In the genomic region with DNA sequence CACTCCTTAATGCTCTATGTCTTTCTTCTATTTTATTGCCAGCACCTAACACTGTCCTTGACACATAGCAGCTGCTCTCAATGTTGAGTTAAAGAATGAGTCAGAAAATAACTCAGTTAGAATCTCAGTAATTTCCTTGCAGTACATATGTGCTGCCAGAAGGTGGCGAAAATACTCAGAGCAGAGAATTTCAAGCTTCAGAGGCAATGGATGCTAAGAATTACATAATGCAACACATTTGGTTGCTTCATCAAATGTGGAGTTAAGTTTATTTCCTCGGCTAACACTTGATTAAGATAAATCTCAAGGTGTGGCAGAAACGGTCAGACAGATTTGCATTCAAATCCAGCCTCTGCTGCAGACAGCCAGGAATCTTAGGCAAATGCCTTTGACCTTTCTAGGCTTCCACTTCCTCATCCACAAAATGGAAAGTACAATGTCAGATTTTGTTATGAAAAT, we compare ENCODE assay signal across 8 cellular contexts.
A peak's percentile ranks its signal among the peaks of the same experiment; 100 is the strongest.
DNase-seq lines count a peak whose midpoint lies in the region; ATAC-seq and TF ChIP-seq lines count a peak whose summit lies in the region.

No MANE protein-coding gene starts in this region.

- H3K27ac Mint-ChIP-seq in stimulated activated naive B cell treated with anti-CD40 and anti-IgM and Interleukin-4, amounts not matched to agents 10 μg/mL and 1 μg/mL and 100 μg/mL, for 72 hours = no peak overlapping the region

- H3K4me1 Mint-ChIP-seq in stimulated activated naive B cell treated with anti-CD40 and anti-IgM and Interleukin-4, amounts not matched to agents 10 μg/mL and 1 μg/mL and 100 μg/mL, for 72 hours = peaks cover 16 to 31% of the 10 kb centered on the region in 2 donors

- intact Hi-C loops in lower lobe of right lung (cut with DNase I) = no loop called here

- no peaks in the 10 kb centered on the region for H3K4me1 ChIP-seq in BE2C
- peaks cover 39% of the 10 kb centered on the region for H3K4me1 ChIP-seq in lower lobe of right lung

- no peaks in the 10 kb centered on the region for H3K9me3 ChIP-seq in BE2C
- H3K9me3 ChIP-seq in lower lobe of right lung = no peaks in the 10 kb centered on the region

- no peak overlapping the region for H3K27ac ChIP-seq in lower lobe of right lung

- DNase-seq in BE2C (peak; percentile 46), NCI-H146 (lab: John Stamatoyannopoulos, UW) (peak; percentile 22), T-helper 1 cell (peak in 3 of 5 donors; percentile 6 to 69 (median 18)), dedifferentiated amniotic fluid mesenchymal stem cell (ENCODE audit: extremely low spot score) (peak; percentile 84), lower lobe of right lung (no peak)
- DNase-seq in stimulated activated naive B cell treated with anti-CD40 and anti-IgM and Interleukin-4, amounts not matched to agents 10 μg/mL and 1 μg/mL and 100 μg/mL, for 72 hours = peak; percentile 32

- ATAC-seq in GM18519 (IDR thresholded peaks at IDR 0.05; ENCODE audit: low FRiP score, unreplicated experiment) = peak; percentile 95
- peak; percentile 79 for ATAC-seq in HG02943 (IDR thresholded peaks at IDR 0.05; ENCODE audit: low read depth, unreplicated experiment)
- ATAC-seq in lower lobe of right lung = peak; percentile 79 to 83
- peak; percentile 84 to 92 for ATAC-seq in stimulated activated naive B cell treated with anti-CD40 and anti-IgM and Interleukin-4, amounts not matched to agents 10 μg/mL and 1 μg/mL and 100 μg/mL, for 72 hours (replicated peaks)

- H3K36me3 ChIP-seq in BE2C = no peaks in the 10 kb centered on the region
- no peaks in the 10 kb centered on the region for H3K36me3 ChIP-seq in lower lobe of right lung

- TF ChIP-seq CTCF in BE2C (IDR thresholded peaks at IDR 0.05; ENCODE audit: low read depth, low read length) = peak; percentile 87
- peak; percentile 77 for TF ChIP-seq CTCF in lower lobe of right lung (IDR thresholded peaks at IDR 0.05)

- peaks cover 3 to 11% of the 10 kb centered on the region in 2 donors for H3K36me3 Mint-ChIP-seq in stimulated activated naive B cell treated with anti-CD40 and anti-IgM and Interleukin-4, amounts not matched to agents 10 μg/mL and 1 μg/mL and 100 μg/mL, for 72 hours

- H3K4me3 ChIP-seq in BE2C (ENCODE audit: low read depth, low read length) (no peak overlapping the region), lower lobe of right lung (no peak overlapping the region)

- no peaks in the 10 kb centered on the region for H3K9me3 Mint-ChIP-seq in stimulated activated naive B cell treated with anti-CD40 and anti-IgM and Interleukin-4, amounts not matched to agents 10 μg/mL and 1 μg/mL and 100 μg/mL, for 72 hours

- H3K27me3 Mint-ChIP-seq in stimulated activated naive B cell treated with anti-CD40 and anti-IgM and Interleukin-4, amounts not matched to agents 10 μg/mL and 1 μg/mL and 100 μg/mL, for 72 hours = no peaks in the 10 kb centered on the region

- H3K27me3 ChIP-seq in BE2C = no peaks in the 10 kb centered on the region
- no peaks in the 10 kb centered on the region for H3K27me3 ChIP-seq in lower lobe of right lung (ENCODE audit: low read depth)

- H3K4me3 Mint-ChIP-seq in stimulated activated naive B cell treated with anti-CD40 and anti-IgM and Interleukin-4, amounts not matched to agents 10 μg/mL and 1 μg/mL and 100 μg/mL, for 72 hours = no peak overlapping the region
